Comparison of ENCODE assay signal across 21 cellular contexts in the genomic region with DNA sequence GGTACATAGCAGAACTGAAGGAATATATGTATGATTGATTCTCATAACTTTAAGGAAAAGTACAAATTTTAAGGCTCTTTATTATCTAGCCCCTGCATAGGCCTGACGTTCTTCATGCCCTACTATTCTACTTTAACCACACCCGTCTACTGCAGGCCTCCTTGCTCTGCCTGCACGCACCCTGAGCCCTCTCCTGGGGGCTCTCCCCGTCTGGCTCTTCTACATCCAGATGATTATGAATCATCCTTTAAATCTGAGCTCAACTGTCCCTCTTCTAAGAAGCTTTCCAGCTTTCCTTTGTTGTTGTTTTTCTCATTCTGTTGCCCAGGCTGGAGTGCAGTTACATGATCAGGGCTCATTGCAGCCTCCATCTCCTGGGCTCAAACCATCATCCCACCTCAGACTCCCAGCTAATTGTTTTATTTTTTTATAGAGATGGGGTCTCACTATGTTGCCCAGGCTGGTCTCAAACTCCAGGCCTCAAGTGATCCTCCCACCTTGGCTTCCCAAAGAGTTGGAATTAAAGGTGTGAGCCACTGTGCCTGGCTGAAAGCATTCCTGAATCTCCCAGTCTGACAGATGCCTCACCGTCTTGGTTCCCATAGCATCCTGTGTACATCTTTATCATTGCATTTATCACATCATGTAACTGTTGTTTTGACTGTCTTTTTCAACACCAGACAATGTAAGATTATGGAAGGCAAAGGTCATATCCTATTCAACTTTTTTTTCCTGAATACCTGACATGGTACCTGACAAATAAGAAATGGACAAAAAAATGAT.
A peak's percentile ranks its signal among the peaks of the same experiment; 100 is the strongest.
DNase-seq lines count a peak whose midpoint lies in the region; ATAC-seq, FAIRE-seq and TF ChIP-seq lines count a peak whose summit lies in the region.
"Had no signal": no experiment of that assay in that cellular context is flagged by ENCODE, and none has a peak within 500 bp of the region (broad histone marks: within the 10 kb centered on the region; RNA-seq: fewer than 3 reads in every experiment).

No MANE protein-coding gene starts in this region.

- H3K27me3 ChIP-seq in astrocyte (ENCODE audit: insufficient read depth, low read length) = no peaks in the 10 kb centered on the region
- H3K27me3 ChIP-seq: right lobe of liver, uterus had no signal

- H3K9me3 ChIP-seq in astrocyte (ENCODE audit: insufficient read depth, low read depth, low read length) = no peaks in the 10 kb centered on the region
- H3K9me3 ChIP-seq: lower lobe of right lung, right lobe of liver, uterus had no signal

- H3K9ac ChIP-seq in astrocyte (ENCODE audit: low read length) = peak overlapping the region; percentile 37
- H3K9ac ChIP-seq: KMS-11 had no signal

- peak overlapping the region; percentile 94 for H3K27ac Mint-ChIP-seq in astrocyte (ENCODE audit: unreplicated experiment)
- peak overlapping the region; percentile 60 for H3K27ac Mint-ChIP-seq in glutamatergic neuron (ENCODE audit: unreplicated experiment)
- H3K27ac Mint-ChIP-seq: activated T-cell treated with anti-CD3 and anti-CD28 coated beads, Interleukin-2, amount 50 U/mL, for 24 hours; stimulated activated naive B cell treated with anti-CD40 and anti-IgM and Interleukin-4, amounts not matched to agents 10 μg/mL and 1 μg/mL and 100 μg/mL, for 72 hours; T-helper 2 cell treated with Interferon-gamma antibody and Interleukin-4, amounts not matched to agents 5 μg/mL and 100 μg/mL, for 36 hours had no signal

- TF ChIP-seq CTCF in astrocyte (IDR thresholded peaks at IDR 0.05; ENCODE audit: insufficient read depth, low read depth, low read length) = no peak
- TF ChIP-seq CTCF in glutamatergic neuron (IDR thresholded peaks at IDR 0.05; ENCODE audit: partially characterized antibody, unreplicated experiment) = no peak

- peaks cover 35% of the 10 kb centered on the region for H3K4me1 ChIP-seq in astrocyte (ENCODE audit: insufficient read depth, low read length)
- H3K4me1 ChIP-seq: lower lobe of right lung, right lobe of liver, uterus had no signal

- ATAC-seq in left ventricle myocardium superior = peak; percentile 54
- ATAC-seq in Right ventricle myocardium inferior = no peak
- no peak for ATAC-seq in GM18517 (IDR thresholded peaks at IDR 0.05; ENCODE audit: unreplicated experiment)
- ATAC-seq: lower lobe of right lung; right lobe of liver; stimulated activated naive B cell treated with anti-CD40 and anti-IgM and Interleukin-4, amounts not matched to agents 10 μg/mL and 1 μg/mL and 100 μg/mL, for 72 hours had no signal

- H3K79me2 ChIP-seq in astrocyte (ENCODE audit: insufficient read depth, low read length) = peaks cover 6% of the 10 kb centered on the region

- DNase-seq in left ventricle myocardium superior (no peak), Right ventricle myocardium inferior (ENCODE audit: missing footprints) (no peak), astrocyte (ENCODE audit: low read depth) (peak; percentile 57), glutamatergic neuron (peak; percentile 22), urothelium cell line (ENCODE audit: low spot score) (peak; percentile 27), KG1 (lab: John Stamatoyannopoulos, UW) (no peak), Ammon's horn (ENCODE audit: low spot score) (no peak)
- DNase-seq: 8988T; activated CD4-positive, alpha-beta T cell treated with anti-CD3 and anti-CD28 coated beads, Interleukin-2, amount 50 U/mL, for 1 hour; activated T-cell treated with anti-CD3 and anti-CD28 coated beads, Interleukin-2, amount 50 U/mL, for 24 hours; lower lobe of right lung; NCI-H1694 treated with DMSO at 0.1 percent for 48 hours; NCI-H69; right lobe of liver; stimulated activated naive B cell treated with anti-CD40 and anti-IgM and Interleukin-4, amounts not matched to agents 10 μg/mL and 1 μg/mL and 100 μg/mL, for 72 hours; uterus had no signal

- no peaks in the 10 kb centered on the region for H3K36me3 ChIP-seq in astrocyte (ENCODE audit: insufficient read depth, low read length)
- H3K36me3 ChIP-seq: lower lobe of right lung, right lobe of liver, uterus had no signal

- FAIRE-seq in astrocyte (lab: Jason Lieb, UNC) (no peak), urothelium cell line (lab: Jason Lieb, UNC) (peak; percentile 20)

- peak overlapping the region; percentile 80 for H3K27ac ChIP-seq in astrocyte (ENCODE audit: low read depth, low read length)
- H3K27ac ChIP-seq: KMS-11, lower lobe of right lung, right lobe of liver, RWPE1, uterus had no signal

- H2AFZ ChIP-seq in astrocyte (ENCODE audit: low read depth, low read length) = no peak overlapping the region

- H3K9me3 Mint-ChIP-seq in astrocyte (ENCODE audit: unreplicated experiment) = no peaks in the 10 kb centered on the region
- peaks cover 5% of the 10 kb centered on the region for H3K9me3 Mint-ChIP-seq in glutamatergic neuron (ENCODE audit: unreplicated experiment)
- H3K9me3 Mint-ChIP-seq: activated T-cell treated with anti-CD3 and anti-CD28 coated beads, Interleukin-2, amount 50 U/mL, for 24 hours; stimulated activated naive B cell treated with anti-CD40 and anti-IgM and Interleukin-4, amounts not matched to agents 10 μg/mL and 1 μg/mL and 100 μg/mL, for 72 hours; T-helper 2 cell treated with Interferon-gamma antibody and Interleukin-4, amounts not matched to agents 5 μg/mL and 100 μg/mL, for 36 hours had no signal

- H3K4me1 Mint-ChIP-seq in astrocyte (ENCODE audit: low read depth, unreplicated experiment) (peaks cover 38% of the 10 kb centered on the region), glutamatergic neuron (ENCODE audit: low read depth, unreplicated experiment) (peaks cover 25% of the 10 kb centered on the region)
- H3K4me1 Mint-ChIP-seq: stimulated activated naive B cell treated with anti-CD40 and anti-IgM and Interleukin-4, amounts not matched to agents 10 μg/mL and 1 μg/mL and 100 μg/mL, for 72 hours had no signal

- H3K4me2 ChIP-seq in astrocyte (ENCODE audit: low read length) = peak overlapping the region; percentile 21
- H3K4me2 ChIP-seq: KMS-11 had no signal

- no peaks in the 10 kb centered on the region for H4K20me1 ChIP-seq in astrocyte (ENCODE audit: insufficient read depth, low read length)

- H3K36me3 Mint-ChIP-seq in astrocyte (ENCODE audit: low read depth, unreplicated experiment) = peaks cover 8% of the 10 kb centered on the region
- H3K36me3 Mint-ChIP-seq in glutamatergic neuron (ENCODE audit: unreplicated experiment) = peaks cover 4% of the 10 kb centered on the region
- H3K36me3 Mint-ChIP-seq: stimulated activated naive B cell treated with anti-CD40 and anti-IgM and Interleukin-4, amounts not matched to agents 10 μg/mL and 1 μg/mL and 100 μg/mL, for 72 hours had no signal

- no peak overlapping the region for H3K4me3 ChIP-seq in astrocyte (ENCODE audit: insufficient read depth, low read depth, low read length)
- H3K4me3 ChIP-seq: lower lobe of right lung, right lobe of liver, uterus had no signal

- H3K4me3 Mint-ChIP-seq in astrocyte (ENCODE audit: unreplicated experiment) = no peak overlapping the region
- peak overlapping the region; percentile 10 for H3K4me3 Mint-ChIP-seq in glutamatergic neuron (ENCODE audit: unreplicated experiment)
- H3K4me3 Mint-ChIP-seq: activated T-cell treated with anti-CD3 and anti-CD28 coated beads, Interleukin-2, amount 50 U/mL, for 24 hours; neural crest cell; stimulated activated naive B cell treated with anti-CD40 and anti-IgM and Interleukin-4, amounts not matched to agents 10 μg/mL and 1 μg/mL and 100 μg/mL, for 72 hours; T-helper 2 cell treated with Interferon-gamma antibody and Interleukin-4, amounts not matched to agents 5 μg/mL and 100 μg/mL, for 36 hours had no signal

- no peaks in the 10 kb centered on the region for H3K27me3 Mint-ChIP-seq in astrocyte (ENCODE audit: low read depth, unreplicated experiment)
- peaks cover 5% of the 10 kb centered on the region for H3K27me3 Mint-ChIP-seq in glutamatergic neuron (ENCODE audit: unreplicated experiment)
- H3K27me3 Mint-ChIP-seq: activated T-cell treated with anti-CD3 and anti-CD28 coated beads, Interleukin-2, amount 50 U/mL, for 24 hours; stimulated activated naive B cell treated with anti-CD40 and anti-IgM and Interleukin-4, amounts not matched to agents 10 μg/mL and 1 μg/mL and 100 μg/mL, for 72 hours had no signal

- intact Hi-C loops in left ventricle myocardium superior (cut with micrococcal nuclease) (no loop called here), Right ventricle myocardium inferior (cut with DNase I) (no loop called here)

Comparison
In these comparisons a context has a peak if more than half of its experiments do, and no peak if none do; other contexts are left out.
1. DNase-seq: peak in astrocyte (single experiment), glutamatergic neuron (single experiment) and urothelium cell line (single experiment); none in left ventricle myocardium superior (single experiment), Right ventricle myocardium inferior (single experiment), KG1 (single experiment) and Ammon's horn (single experiment).